Comparison of ENCODE assay signal across 24 cellular contexts in genomic region chr4:122707503-122707902, GRCh38. TPM values are rescaled to one million over a fixed set of nuclear protein-coding genes. Genes with fewer than 3 reads are reported as not detected.
"Had no signal": no experiment of that assay in that cellular context is flagged by ENCODE, and none has a peak within 500 bp of the region (broad histone marks: within the 10 kb centered on the region; RNA-seq: fewer than 3 reads in every experiment).

No MANE protein-coding gene starts in this region.

- H3K4me3 Mint-ChIP-seq: activated naive CD4-positive, alpha-beta T cell treated with anti-CD3 and anti-CD28 coated beads, Interleukin-2, amount 50 U/mL, for 24 hours; brain; effector memory CD8-positive, alpha-beta T cell; nephron; stimulated activated naive CD8-positive, alpha-beta T cell treated with anti-CD3 and anti-CD28 coated beads, Interleukin-15, Interleukin-2, amounts not matched to agents 100 ng/mL and 50 ng/mL, for 24 hours; T-cell; type B pancreatic cell had no signal

- H3K9me3 Mint-ChIP-seq: activated naive CD4-positive, alpha-beta T cell treated with anti-CD3 and anti-CD28 coated beads, Interleukin-2, amount 50 U/mL, for 24 hours; brain; effector memory CD8-positive, alpha-beta T cell; nephron; stimulated activated naive CD8-positive, alpha-beta T cell treated with anti-CD3 and anti-CD28 coated beads, Interleukin-15, Interleukin-2, amounts not matched to agents 100 ng/mL and 50 ng/mL, for 24 hours; T-cell; type B pancreatic cell had no signal

- H3K27me3 Mint-ChIP-seq: activated naive CD4-positive, alpha-beta T cell treated with anti-CD3 and anti-CD28 coated beads, Interleukin-2, amount 50 U/mL, for 24 hours; type B pancreatic cell had no signal

- H3K36me3 Mint-ChIP-seq: activated naive CD4-positive, alpha-beta T cell treated with anti-CD3 and anti-CD28 coated beads, Interleukin-2, amount 50 U/mL, for 24 hours; brain; T-cell; type B pancreatic cell had no signal

- H3K27ac Mint-ChIP-seq: brain; effector memory CD8-positive, alpha-beta T cell; nephron; progenitor cell of endocrine pancreas; stimulated activated naive CD8-positive, alpha-beta T cell treated with anti-CD3 and anti-CD28 coated beads, Interleukin-15, Interleukin-2, amounts not matched to agents 100 ng/mL and 50 ng/mL, for 24 hours; type B pancreatic cell had no signal

- DNase-seq: adrenal gland; effector memory CD8-positive, alpha-beta T cell; erythroblast; gastrocnemius medialis; glutamatergic neuron; left lung; lower lobe of right lung; mesendoderm; ovary; right lobe of liver; stimulated activated CD4-positive, alpha-beta T cell treated with anti-CD3 and anti-CD28 coated beads, Interleukin-2, amount 100 ng/mL, for 48 hours; substantia nigra; T-cell; T-helper 9 cell; uterus; WERI-Rb-1 had no signal

- ATAC-seq: activated CD4-positive, CD25-positive, alpha-beta regulatory T cell treated with anti-CD3 and anti-CD28 coated beads, Interleukin-2, amount 50 U/mL, for 24 hours; effector memory CD8-positive, alpha-beta T cell; gastrocnemius medialis; left lung; lower lobe of right lung; right lobe of liver; T-cell had no signal

RNA-seq across cellular contexts. Expression of gene BBS12, which starts 25.0 kb away (rescaled TPM):
- total RNA-seq: ascending aorta had no signal
